ENCODE assay signal across 8 cellular contexts in the genomic region with DNA sequence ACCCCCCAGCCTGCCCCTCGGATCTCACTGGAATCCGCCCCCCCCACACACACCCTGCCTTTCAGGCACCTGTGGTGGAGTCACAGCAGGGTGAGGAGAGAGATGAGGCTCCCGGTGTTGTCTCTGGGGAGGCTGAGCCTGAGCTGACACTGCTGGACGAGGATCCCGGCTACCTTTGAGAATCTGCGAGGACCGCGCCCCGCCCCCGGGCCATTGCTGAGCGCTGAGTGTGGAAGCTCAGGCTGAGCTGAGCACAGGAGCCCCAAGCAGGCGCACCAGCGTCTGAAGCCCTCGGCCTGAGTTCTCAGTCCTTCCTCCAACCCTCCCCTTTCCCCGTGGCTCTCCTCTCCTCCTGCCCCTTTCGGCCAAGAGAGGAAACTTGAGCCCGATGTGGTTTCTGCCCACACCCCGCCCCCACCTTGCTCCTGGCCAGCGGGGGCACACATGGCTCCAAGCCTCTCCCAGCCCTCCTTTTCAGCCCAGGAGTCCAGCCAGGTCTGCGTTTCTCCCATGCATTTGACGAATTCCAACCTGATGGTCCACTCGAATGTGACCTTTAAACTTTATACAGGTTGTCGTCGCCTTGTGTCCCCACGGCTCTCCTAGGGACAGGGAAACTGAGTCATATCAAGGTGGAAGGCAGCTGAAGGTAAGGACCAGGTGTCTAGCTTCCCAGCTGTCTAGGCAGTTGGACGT. TPM values are rescaled to one million over a fixed set of nuclear protein-coding genes. Genes with fewer than 3 reads are reported as not detected.
DNase-seq lines count a peak whose midpoint lies in the region; ATAC-seq and TF ChIP-seq lines count a peak whose summit lies in the region.

TSS of gene NFE2 (minus strand) at position 284 of the 696 bp plus-strand sequence. CDS start 5,767 bp downstream, outside the sequence.

- no peak for TF ChIP-seq POLR2A in heart left ventricle (IDR thresholded peaks at IDR 0.05)

- no peak within 1 kb of the TSS for H3K4me3 Mint-ChIP-seq in activated CD8-positive, alpha-beta memory T cell treated with anti-CD3 and anti-CD28 coated beads, Interleukin-2, amount 10 ng/mL, durations not matched to agents 7 days and 5 days
- H3K4me3 Mint-ChIP-seq in activated naive CD4-positive, alpha-beta T cell treated with anti-CD3 and anti-CD28 coated beads for 36 hours: peak within 1 kb of the TSS; percentile 26
- H3K4me3 Mint-ChIP-seq in progenitor cell of endocrine pancreas (ENCODE audit: low read depth): peak within 1 kb of the TSS; percentile 80

- H3K36me3 ChIP-seq in heart left ventricle: no peaks in the 10 kb centered on the region

- DNase-seq in activated CD8-positive, alpha-beta memory T cell treated with anti-CD3 and anti-CD28 coated beads, Interleukin-2, amount 10 ng/mL, durations not matched to agents 7 days and 5 days: no peak
- no peak for DNase-seq in activated CD8-positive, alpha-beta memory T cell treated with anti-CD3 and anti-CD28 coated beads for 24 hours
- DNase-seq in NCI-H345 (lab: John Stamatoyannopoulos, UW): peak; percentile 43
- DNase-seq in activated naive CD4-positive, alpha-beta T cell treated with anti-CD3 and anti-CD28 coated beads for 36 hours: peak; percentile 54
- peak in 4 of 5 donors; percentile 39 to 72 (median 56) for DNase-seq in heart left ventricle
- DNase-seq in progenitor cell of endocrine pancreas (ENCODE audit: low spot score, unreplicated experiment): peak; percentile 76

- H3K4me1 ChIP-seq in heart left ventricle: peaks cover 0 to 53% (median 5%) of the 10 kb centered on the region in 12 donors

- H3K27ac Mint-ChIP-seq in activated CD8-positive, alpha-beta memory T cell treated with anti-CD3 and anti-CD28 coated beads, Interleukin-2, amount 10 ng/mL, durations not matched to agents 7 days and 5 days: no peak within 1 kb of the TSS
- H3K27ac Mint-ChIP-seq in activated naive CD4-positive, alpha-beta T cell treated with anti-CD3 and anti-CD28 coated beads for 36 hours: no peak within 1 kb of the TSS
- H3K27ac Mint-ChIP-seq in progenitor cell of endocrine pancreas: peak within 1 kb of the TSS; percentile 97

- peak within 1 kb of the TSS in 1 of 12 donors; percentile 27 for H3K27ac ChIP-seq in heart left ventricle

- peak; percentile 63 for ATAC-seq in activated CD8-positive, alpha-beta memory T cell treated with anti-CD3 and anti-CD28 coated beads, Interleukin-2, amount 10 ng/mL, durations not matched to agents 7 days and 5 days
- peak; percentile 50 to 68 (median 62) for ATAC-seq in heart left ventricle
- ATAC-seq in HG03108 (IDR thresholded peaks at IDR 0.05; ENCODE audit: unreplicated experiment): no peak
- no peak for ATAC-seq in HG03196 (IDR thresholded peaks at IDR 0.05; ENCODE audit: unreplicated experiment)

- peaks cover 18% of the 10 kb centered on the region for H3K4me1 Mint-ChIP-seq in activated CD8-positive, alpha-beta memory T cell treated with anti-CD3 and anti-CD28 coated beads, Interleukin-2, amount 10 ng/mL, durations not matched to agents 7 days and 5 days
- peaks cover 8% of the 10 kb centered on the region for H3K4me1 Mint-ChIP-seq in activated naive CD4-positive, alpha-beta T cell treated with anti-CD3 and anti-CD28 coated beads for 36 hours (ENCODE audit: low read depth)
- peaks cover 52% of the 10 kb centered on the region for H3K4me1 Mint-ChIP-seq in progenitor cell of endocrine pancreas (ENCODE audit: low read depth)

- TF ChIP-seq CTCF in heart left ventricle (IDR thresholded peaks at IDR 0.05) (no peak), progenitor cell of endocrine pancreas (IDR thresholded peaks at IDR 0.05; ENCODE audit: unreplicated experiment) (peak; percentile 28)

- H3K9me3 Mint-ChIP-seq in activated CD8-positive, alpha-beta memory T cell treated with anti-CD3 and anti-CD28 coated beads, Interleukin-2, amount 10 ng/mL, durations not matched to agents 7 days and 5 days (ENCODE audit: low read depth): no peaks in the 10 kb centered on the region
- no peaks in the 10 kb centered on the region for H3K9me3 Mint-ChIP-seq in activated naive CD4-positive, alpha-beta T cell treated with anti-CD3 and anti-CD28 coated beads for 36 hours
- no peaks in the 10 kb centered on the region for H3K9me3 Mint-ChIP-seq in progenitor cell of endocrine pancreas (ENCODE audit: low read depth)

- CTCF ChIA-PET in activated CD8-positive, alpha-beta memory T cell treated with anti-CD3 and anti-CD28 coated beads, Interleukin-2, amount 10 ng/mL, durations not matched to agents 7 days and 5 days (lab: Charles Lee): interaction anchor here (0.9 to 1.9 kb wide), 5 partner anchors 10 to 86 kb away, joined by 3 to 9 read pairs (median 4); no protein-coding TSS in a partner anchor
- CTCF ChIA-PET in activated naive CD4-positive, alpha-beta T cell treated with anti-CD3 and anti-CD28 coated beads for 36 hours (lab: Charles Lee): interaction anchor here (0.8 to 11.2 kb wide), 7 partner anchors 9 to 99 kb away, joined by 3 to 86 read pairs (median 5); partner anchors contain the start of gene COPZ1

- H3K4me3 ChIP-seq in heart left ventricle: peak within 1 kb of the TSS in 8 of 12 donors; percentile 22 to 49 (median 34)

- H3K27me3 Mint-ChIP-seq in activated CD8-positive, alpha-beta memory T cell treated with anti-CD3 and anti-CD28 coated beads, Interleukin-2, amount 10 ng/mL, durations not matched to agents 7 days and 5 days: peaks cover 73% of the 10 kb centered on the region
- peaks cover 51% of the 10 kb centered on the region for H3K27me3 Mint-ChIP-seq in activated naive CD4-positive, alpha-beta T cell treated with anti-CD3 and anti-CD28 coated beads for 36 hours (ENCODE audit: low read depth)
- H3K27me3 Mint-ChIP-seq in progenitor cell of endocrine pancreas: no peaks in the 10 kb centered on the region

- intact Hi-C loops in activated naive CD4-positive, alpha-beta T cell treated with anti-CD3 and anti-CD28 coated beads for 36 hours (cut with micrococcal nuclease): no loop called here
- intact Hi-C loops in heart left ventricle (cut with DNase I): no loop called here

- H3K27me3 ChIP-seq in heart left ventricle: peaks cover 0 to 35% (median 9%) of the 10 kb centered on the region in 9 donors

- no peaks in the 10 kb centered on the region for H3K9me3 ChIP-seq in heart left ventricle

- H3K36me3 Mint-ChIP-seq in activated CD8-positive, alpha-beta memory T cell treated with anti-CD3 and anti-CD28 coated beads, Interleukin-2, amount 10 ng/mL, durations not matched to agents 7 days and 5 days: no peaks in the 10 kb centered on the region
- no peaks in the 10 kb centered on the region for H3K36me3 Mint-ChIP-seq in activated naive CD4-positive, alpha-beta T cell treated with anti-CD3 and anti-CD28 coated beads for 36 hours (ENCODE audit: low read depth)
- no peaks in the 10 kb centered on the region for H3K36me3 Mint-ChIP-seq in progenitor cell of endocrine pancreas (ENCODE audit: insufficient read depth)

- 6 to 8% (median 6%) methylated on average over 21 to 26 of the region's 26 CpGs for WGBS in heart left ventricle, 4 donors

RNA-seq across cellular contexts. Expression of gene NFE2, which starts in this region (rescaled TPM):
- not detected for total RNA-seq in activated CD8-positive, alpha-beta memory T cell treated with anti-CD3 and anti-CD28 coated beads, Interleukin-2, amount 10 ng/mL, durations not matched to agents 7 days and 5 days
- not detected for total RNA-seq in activated naive CD4-positive, alpha-beta T cell treated with anti-CD3 and anti-CD28 coated beads for 36 hours
- total RNA-seq in heart left ventricle (1 to 10 TPM in 2 of 9 donors, under 1 TPM in 5, not detected in 2; 0.21 to 1.7 (median 0.63) TPM), progenitor cell of endocrine pancreas (17.2 and 17.9 TPM in 2 replicates)
- polyA plus RNA-seq in heart left ventricle: under 1 TPM; 0.38 to 0.51 TPM

Comparison
In these comparisons a context has a peak if more than half of its experiments do, and no peak if none do; other contexts are left out.
1. Peak in ATAC-seq in activated CD8-positive, alpha-beta memory T cell treated with anti-CD3 and anti-CD28 coated beads, Interleukin-2, amount 10 ng/mL, durations not matched to agents 7 days and 5 days; RNA of the gene not detected or under 1 TPM.
2. Peak in DNase-seq in activated naive CD4-positive, alpha-beta T cell treated with anti-CD3 and anti-CD28 coated beads for 36 hours; RNA of the gene not detected or under 1 TPM.
3. ATAC-seq: peak in heart left ventricle (4 of 4); none in HG03108 (single experiment) and HG03196 (single experiment).
4. DNase-seq: peak in NCI-H345 (single experiment), heart left ventricle (4 of 5) and progenitor cell of endocrine pancreas (single experiment); none in activated CD8-positive, alpha-beta memory T cell treated with anti-CD3 and anti-CD28 coated beads, Interleukin-2, amount 10 ng/mL, durations not matched to agents 7 days and 5 days (single experiment) and activated CD8-positive, alpha-beta memory T cell treated with anti-CD3 and anti-CD28 coated beads for 24 hours (single experiment).